ENCODE assay signal across 24 cellular contexts in genomic region chr9:18834740-18835361, GRCh38.
DNase-seq lines count a peak whose midpoint lies in the region; ATAC-seq, FAIRE-seq and TF ChIP-seq lines count a peak whose summit lies in the region.
"Had no signal": no experiment of that assay in that cellular context is flagged by ENCODE, and none has a peak within 500 bp of the region (broad histone marks: within the 10 kb centered on the region; RNA-seq: fewer than 3 reads in every experiment).

No MANE protein-coding gene starts in this region.

- intact Hi-C loops in GM12878 (cut with micrococcal nuclease; ENCODE audit: unreplicated experiment) = no loop called here

- H3K27me3 Mint-ChIP-seq in activated CD8-positive, alpha-beta T cell treated with anti-CD3 and anti-CD28 coated beads, Interleukin-2, amount 10 ng/mL, durations not matched to agents 7 days and 5 days (ENCODE audit: low read depth) = peaks cover 11% of the 10 kb centered on the region
- H3K27me3 Mint-ChIP-seq: B cell; stimulated activated naive CD8-positive, alpha-beta T cell treated with anti-CD3 and anti-CD28 coated beads, Interleukin-15, Interleukin-2, amounts not matched to agents 100 ng/mL and 50 ng/mL, for 24 hours had no signal

- SMC1A ChIA-PET in GM12878 (lab: Charles Lee; ENCODE audit: uncharacterized antibody, unreplicated experiment) = no interaction called here

- H3K9me3 Mint-ChIP-seq in activated CD8-positive, alpha-beta T cell treated with anti-CD3 and anti-CD28 coated beads, Interleukin-2, amount 10 ng/mL, durations not matched to agents 7 days and 5 days (ENCODE audit: insufficient read depth) = no peaks in the 10 kb centered on the region
- H3K9me3 Mint-ChIP-seq: GM23338; stimulated activated naive CD8-positive, alpha-beta T cell treated with anti-CD3 and anti-CD28 coated beads, Interleukin-15, Interleukin-2, amounts not matched to agents 100 ng/mL and 50 ng/mL, for 24 hours; T-helper 2 cell treated with Interferon-gamma antibody and Interleukin-4, amounts not matched to agents 5 μg/mL and 100 μg/mL, for 36 hours had no signal

- no peak for TF ChIP-seq RAD21 in GM12878 (IDR thresholded peaks at IDR 0.05; ENCODE audit: insufficient read depth, low read depth, low read length)

- ATAC-seq in GM19025 (IDR thresholded peaks at IDR 0.05; ENCODE audit: low read depth, unreplicated experiment) = peak; percentile 72
- peak; percentile 79 for ATAC-seq in GM21619 (IDR thresholded peaks at IDR 0.05; ENCODE audit: unreplicated experiment)
- ATAC-seq in HG03108 (IDR thresholded peaks at IDR 0.05; ENCODE audit: unreplicated experiment) = peak; percentile 66
- peak; percentile 44; the same call in 2 of the 3 replicates for ATAC-seq in GM12878
- ATAC-seq in activated CD8-positive, alpha-beta T cell treated with anti-CD3 and anti-CD28 coated beads, Interleukin-2, amount 10 ng/mL, durations not matched to agents 7 days and 5 days = no peak
- ATAC-seq: activated CD4-positive, CD25-positive, alpha-beta regulatory T cell treated with anti-CD3 and anti-CD28 coated beads, Interleukin-2, amount 50 U/mL, for 24 hours; activated CD8-positive, alpha-beta memory T cell treated with anti-CD3 and anti-CD28 coated beads, Interleukin-2, amount 10 ng/mL, durations not matched to agents 7 days and 5 days; GM23338; upper lobe of right lung had no signal

- TF ChIP-seq EP300 in GM12878 (IDR thresholded peaks at IDR 0.05; ENCODE audit: borderline replicate concordance in 1 of 2, control insufficient read depth in 1 of 2, low read depth in 2 of 2, low read length in 2 of 2) = peak in 1 of 2 experiments; percentile 49; a peak in 1 of 4 replicates

- peak; percentile 83 for FAIRE-seq in GM12878 (lab: Jason Lieb, UNC)
- FAIRE-seq: D721Med had no signal

- H3K27ac Mint-ChIP-seq in activated CD8-positive, alpha-beta T cell treated with anti-CD3 and anti-CD28 coated beads, Interleukin-2, amount 10 ng/mL, durations not matched to agents 7 days and 5 days = no peak overlapping the region
- H3K27ac Mint-ChIP-seq: activated CD8-positive, alpha-beta memory T cell treated with anti-CD3 and anti-CD28 coated beads, Interleukin-2, amount 10 ng/mL, durations not matched to agents 7 days and 5 days; B cell; endodermal cell; GM23338; stimulated activated naive CD8-positive, alpha-beta T cell treated with anti-CD3 and anti-CD28 coated beads, Interleukin-15, Interleukin-2, amounts not matched to agents 100 ng/mL and 50 ng/mL, for 24 hours; T-helper 2 cell treated with Interferon-gamma antibody and Interleukin-4, amounts not matched to agents 5 μg/mL and 100 μg/mL, for 36 hours had no signal

- H2AFZ ChIP-seq in GM12878 (ENCODE audit: control insufficient read depth, low read depth, low read length) = no peak overlapping the region
- H2AFZ ChIP-seq: GM23338 had no signal

- H3K4me2 ChIP-seq in GM12878 (ENCODE audit: control insufficient read depth, insufficient read depth) = no peak overlapping the region; the same call in 1 of the 2 replicates
- H3K4me2 ChIP-seq: GM23338 had no signal

- POLR2A ChIA-PET in GM12878 (lab: Charles Lee) = no interaction called here
- POLR2A ChIA-PET in activated CD8-positive, alpha-beta T cell treated with anti-CD3 and anti-CD28 coated beads, Interleukin-2, amount 10 ng/mL, durations not matched to agents 7 days and 5 days (lab: Charles Lee) = no interaction called here

- no peak for DNase-seq in GM12878 (ENCODE audit: low read depth, low spot score)
- no peak for DNase-seq in SJCRH30
- DNase-seq in NCI-H2029 treated with DMSO at 0.1 percent for 48 hours (lab: John Stamatoyannopoulos, UW) = no peak
- no peak for DNase-seq in activated gamma-delta T cell treated with Interleukin-2 at 50 U/mL for 16 hours
- no peak for DNase-seq in activated CD8-positive, alpha-beta T cell treated with anti-CD3 and anti-CD28 coated beads, Interleukin-2, amount 10 ng/mL, durations not matched to agents 7 days and 5 days
- DNase-seq: activated CD8-positive, alpha-beta memory T cell treated with anti-CD3 and anti-CD28 coated beads, Interleukin-2, amount 10 ng/mL, durations not matched to agents 7 days and 5 days; activated effector memory CD4-positive, alpha-beta T cell treated with anti-CD3 and anti-CD28 coated beads, Interleukin-2, amount 50 U/mL, for 16 hours; endodermal cell; GDM1; hypothalamus; NCI-H1694; NCI-H345; stimulated activated CD4-positive, alpha-beta T cell treated with anti-CD3 and anti-CD28 coated beads, Interleukin-15, amount 100 ng/mL, for 24 hours; upper lobe of right lung had no signal

- H4K20me1 ChIP-seq in GM12878 (ENCODE audit: control insufficient read depth, insufficient read depth) = no peaks in the 10 kb centered on the region

- in situ Hi-C loops in GM12878 (cut with MboI) = no loop called here

- H3K4me3 ChIP-seq in GM12878 (no peak overlapping the region), SJCRH30 (no peak overlapping the region)
- H3K4me3 ChIP-seq: GM23338, upper lobe of right lung had no signal

- H3K4me1 Mint-ChIP-seq in activated CD8-positive, alpha-beta T cell treated with anti-CD3 and anti-CD28 coated beads, Interleukin-2, amount 10 ng/mL, durations not matched to agents 7 days and 5 days (ENCODE audit: low read depth) = no peaks in the 10 kb centered on the region
- H3K4me1 Mint-ChIP-seq: B cell, endodermal cell, neural crest cell had no signal

- no peaks in the 10 kb centered on the region; the same call in 1 of the 3 replicates for H3K9me3 ChIP-seq in GM12878 (replicated peaks; ENCODE audit: control insufficient read depth, insufficient read depth, low read length)
- H3K9me3 ChIP-seq in SJCRH30 (replicated peaks) = no peaks in the 10 kb centered on the region
- H3K9me3 ChIP-seq: upper lobe of right lung had no signal

- H3K27me3 ChIP-seq in GM12878 (replicated peaks in 1 of 2; ENCODE audit: control insufficient read depth in 2 of 2, insufficient read depth in 2 of 2, low read length in 1 of 2) (no peaks in the 10 kb centered on the region; a peak in 2 of 4 replicates), SJCRH30 (no peaks in the 10 kb centered on the region)
- H3K27me3 ChIP-seq: upper lobe of right lung had no signal

- no peak overlapping the region for H3K27ac ChIP-seq in GM12878 (ENCODE audit: control insufficient read depth, insufficient read depth)
- no peak overlapping the region for H3K27ac ChIP-seq in SJCRH30
- H3K27ac ChIP-seq: upper lobe of right lung had no signal

- no peaks in the 10 kb centered on the region for H3K36me3 ChIP-seq in GM12878 (ENCODE audit: control insufficient read depth in 2 of 2, insufficient read depth in 2 of 2, low read length in 1 of 2)
- no peaks in the 10 kb centered on the region for H3K36me3 ChIP-seq in SJCRH30
- H3K36me3 ChIP-seq: upper lobe of right lung had no signal

- no peak for TF ChIP-seq POLR2A in GM12878 (IDR thresholded peaks at IDR 0.05; ENCODE audit: low read depth, low read length)

- no peak overlapping the region for H3K4me3 Mint-ChIP-seq in activated CD8-positive, alpha-beta T cell treated with anti-CD3 and anti-CD28 coated beads, Interleukin-2, amount 10 ng/mL, durations not matched to agents 7 days and 5 days
- H3K4me3 Mint-ChIP-seq: activated CD8-positive, alpha-beta memory T cell treated with anti-CD3 and anti-CD28 coated beads, Interleukin-2, amount 10 ng/mL, durations not matched to agents 7 days and 5 days; B cell; endodermal cell; GM23338; neural crest cell; stimulated activated naive CD8-positive, alpha-beta T cell treated with anti-CD3 and anti-CD28 coated beads, Interleukin-15, Interleukin-2, amounts not matched to agents 100 ng/mL and 50 ng/mL, for 24 hours; T-helper 2 cell treated with Interferon-gamma antibody and Interleukin-4, amounts not matched to agents 5 μg/mL and 100 μg/mL, for 36 hours had no signal

- CTCF ChIA-PET in GM12878 (lab: Yijun Ruan, JAX) = no interaction called here
- CTCF ChIA-PET in activated CD8-positive, alpha-beta T cell treated with anti-CD3 and anti-CD28 coated beads, Interleukin-2, amount 10 ng/mL, durations not matched to agents 7 days and 5 days (lab: Charles Lee) = no interaction called here

- H3K79me2 ChIP-seq in GM12878 (ENCODE audit: control insufficient read depth, insufficient read depth, low read length) = no peaks in the 10 kb centered on the region

- no TSS peak for BruUV-seq in GM12878 (replicated peaks; lab: Mats Ljungman, UMichigan)

- no peak overlapping the region for H3K9ac ChIP-seq in GM12878 (ENCODE audit: control insufficient read depth, insufficient read depth, low read length)

- RAD21 ChIA-PET in GM12878 (lab: Charles Lee; ENCODE audit: unreplicated experiment) = no interaction called here

- no peaks in the 10 kb centered on the region for H3K36me3 Mint-ChIP-seq in activated CD8-positive, alpha-beta T cell treated with anti-CD3 and anti-CD28 coated beads, Interleukin-2, amount 10 ng/mL, durations not matched to agents 7 days and 5 days (ENCODE audit: low read depth)
- H3K36me3 Mint-ChIP-seq: activated CD8-positive, alpha-beta memory T cell treated with anti-CD3 and anti-CD28 coated beads, Interleukin-2, amount 10 ng/mL, durations not matched to agents 7 days and 5 days had no signal

- H3K4me1 ChIP-seq in GM12878 (ENCODE audit: control insufficient read depth, insufficient read depth, low read length) = no peaks in the 10 kb centered on the region
- no peaks in the 10 kb centered on the region for H3K4me1 ChIP-seq in SJCRH30
- H3K4me1 ChIP-seq: upper lobe of right lung had no signal

- TF ChIP-seq CTCF in GM12878 (IDR thresholded peaks at IDR 0.05 in 2 of 3, conservative IDR thresholded peaks at IDR 0.05 in 1 of 3; ENCODE audit: control insufficient read depth in 2 of 3, extremely low read depth in 1 of 3, insufficient read depth in 1 of 3, low read depth in 3 of 3, low read length in 3 of 3) = no peak

- 10% methylated on average over 4 of the region's 4 CpGs for WGBS in GM12878 (ENCODE audit: insufficient coverage, insufficient replicate concordance, low lambda C conversion rate, missing lambda C conversion rate)

TF ChIP-seq in GM12878, 131 proteins besides CTCF, POLR2A, EP300 and RAD21 (continues in another document):
- TF ChIP-seq DPF2 (IDR thresholded peaks at IDR 0.05) = 0 out of 2 replicates have a peak, but pooled peaks have one; percentile 33
- no peak for TF ChIP-seq RFX5 (IDR thresholded peaks at IDR 0.05; ENCODE audit: low read depth, low read length)
- TF ChIP-seq ASH2L (IDR thresholded peaks at IDR 0.05; ENCODE audit: borderline replicate concordance, low read depth) = no peak
- TF ChIP-seq MYC (IDR thresholded peaks at IDR 0.05; ENCODE audit: insufficient read depth, insufficient read length, insufficient replicate concordance, low read length, severe bottlenecking) = no peak
